In the genomic region with DNA sequence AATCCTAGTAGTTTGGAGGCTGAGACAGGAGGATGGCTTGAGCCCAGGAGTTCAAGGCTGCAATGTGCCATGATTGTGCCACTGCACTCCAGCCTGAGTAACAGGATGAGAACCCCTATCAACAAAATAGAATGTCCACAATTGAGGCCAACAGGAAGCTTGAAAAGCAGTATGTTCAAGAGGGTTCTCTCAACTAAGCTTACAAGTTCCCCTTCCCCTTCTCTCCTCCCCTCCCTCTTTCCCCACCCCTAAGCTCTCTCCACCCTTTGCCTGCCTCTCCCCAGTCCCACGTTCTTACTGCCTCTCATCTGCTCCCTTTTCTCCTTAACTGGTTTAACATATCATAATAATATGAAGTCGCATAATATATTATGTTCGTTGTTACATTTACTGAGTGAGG, we compare ENCODE assay signal across 19 cellular contexts.
"Had no signal": no experiment of that assay in that cellular context is flagged by ENCODE, and none has a peak within 500 bp of the region (broad histone marks: within the 10 kb centered on the region; RNA-seq: fewer than 3 reads in every experiment).

No MANE protein-coding gene starts in this region.

- H3K27ac ChIP-seq: ascending aorta, brain microvascular endothelial cell, left ventricle myocardium inferior, upper lobe of left lung, VCaP had no signal

- H3K9me3 Mint-ChIP-seq: activated CD4-positive, alpha-beta T cell treated with anti-CD3 and anti-CD28 coated beads, Interleukin-2, amount 10 ng/mL, durations not matched to agents 7 days and 5 days; activated CD8-positive, alpha-beta T cell treated with anti-CD3 and anti-CD28 coated beads for 36 hours; activated naive CD4-positive, alpha-beta T cell treated with anti-CD3 and anti-CD28 coated beads, Interleukin-2, amount 50 U/mL, for 72 hours; naive thymus-derived CD4-positive, alpha-beta T cell had no signal

- H3K4me1 Mint-ChIP-seq: activated CD4-positive, alpha-beta T cell treated with anti-CD3 and anti-CD28 coated beads, Interleukin-2, amount 10 ng/mL, durations not matched to agents 7 days and 5 days had no signal

- H3K4me3 Mint-ChIP-seq: activated CD4-positive, alpha-beta T cell treated with anti-CD3 and anti-CD28 coated beads, Interleukin-2, amount 10 ng/mL, durations not matched to agents 7 days and 5 days; activated CD8-positive, alpha-beta memory T cell treated with anti-CD3 and anti-CD28 coated beads, Interleukin-2, amount 10 ng/mL, durations not matched to agents 7 days and 5 days; activated CD8-positive, alpha-beta T cell treated with anti-CD3 and anti-CD28 coated beads for 36 hours; naive thymus-derived CD4-positive, alpha-beta T cell; T-helper 17 cell had no signal

- H3K36me3 Mint-ChIP-seq: activated CD8-positive, alpha-beta memory T cell treated with anti-CD3 and anti-CD28 coated beads, Interleukin-2, amount 10 ng/mL, durations not matched to agents 7 days and 5 days; activated naive CD4-positive, alpha-beta T cell treated with anti-CD3 and anti-CD28 coated beads, Interleukin-2, amount 50 U/mL, for 72 hours; naive thymus-derived CD4-positive, alpha-beta T cell had no signal

- H3K27ac Mint-ChIP-seq: activated CD4-positive, alpha-beta T cell treated with anti-CD3 and anti-CD28 coated beads, Interleukin-2, amount 10 ng/mL, durations not matched to agents 7 days and 5 days; activated CD8-positive, alpha-beta memory T cell treated with anti-CD3 and anti-CD28 coated beads, Interleukin-2, amount 10 ng/mL, durations not matched to agents 7 days and 5 days; activated CD8-positive, alpha-beta T cell treated with anti-CD3 and anti-CD28 coated beads for 36 hours; activated naive CD4-positive, alpha-beta T cell treated with anti-CD3 and anti-CD28 coated beads, Interleukin-2, amount 50 U/mL, for 72 hours; naive thymus-derived CD4-positive, alpha-beta T cell; T-helper 17 cell had no signal

- H3K4me3 ChIP-seq: ascending aorta, left ventricle myocardium inferior, upper lobe of left lung had no signal

- DNase-seq: activated CD4-positive, alpha-beta T cell treated with anti-CD3 and anti-CD28 coated beads, Interleukin-2, amount 10 ng/mL, durations not matched to agents 7 days and 5 days; activated CD4-positive, CD25-positive, alpha-beta regulatory T cell treated with anti-CD3 and anti-CD28 coated beads, Interleukin-2, amount 50 U/mL, for 72 hours; activated CD8-positive, alpha-beta memory T cell treated with anti-CD3 and anti-CD28 coated beads, Interleukin-2, amount 10 ng/mL, durations not matched to agents 7 days and 5 days; activated CD8-positive, alpha-beta T cell treated with anti-CD3 and anti-CD28 coated beads for 36 hours; activated T-cell treated with anti-CD3 and anti-CD28 coated beads for 4 hours; brain microvascular endothelial cell; central memory CD4-positive, alpha-beta T cell; effector memory CD4-positive, alpha-beta T cell; foreskin melanocyte; left ventricle myocardium inferior; naive thymus-derived CD4-positive, alpha-beta T cell; retina; stimulated activated CD4-positive, alpha-beta T cell treated with anti-CD3 and anti-CD28 coated beads, Interleukin-4, amount 100 ng/mL, for 24 hours; stimulated activated naive CD8-positive, alpha-beta T cell treated with anti-CD3 and anti-CD28 coated beads, Interleukin-15, Interleukin-2, amounts not matched to agents 100 U/mL and 50 U/mL, for 24 hours; T-helper 17 cell; upper lobe of left lung had no signal
